Comparison of ENCODE assay signal across 9 cellular contexts in genomic region chr2:133519677-133520076, GRCh38. TPM values are rescaled to one million over a fixed set of nuclear protein-coding genes. Genes with fewer than 3 reads are reported as not detected.
DNase-seq lines count a peak whose midpoint lies in the region; ATAC-seq, FAIRE-seq and TF ChIP-seq lines count a peak whose summit lies in the region.
"Not testable (repeated sequence)": the region's sequence is repeated elsewhere in the genome, so short reads cannot be mapped to it uniquely, and the experiment has no call there.
"Had no signal": no experiment of that assay in that cellular context is flagged by ENCODE, and none has a peak within 500 bp of the region (broad histone marks: within the 10 kb centered on the region; RNA-seq: fewer than 3 reads in every experiment).

No MANE protein-coding gene starts in this region.

- peak; percentile 35 for TF ChIP-seq CTCF in Calu3 (IDR thresholded peaks at IDR 0.05; ENCODE audit: unreplicated experiment)
- peak; percentile 20 for TF ChIP-seq CTCF in GM20000 (IDR thresholded peaks at IDR 0.05; ENCODE audit: extremely low read depth, missing control alignments)
- TF ChIP-seq CTCF in Loucy (conservative IDR thresholded peaks at IDR 0.05; ENCODE audit: low read length): peak; percentile 17; the same call in 1 of the 2 replicates
- peak; percentile 50 for TF ChIP-seq CTCF in Panc1 (IDR thresholded peaks at IDR 0.05)
- TF ChIP-seq CTCF in K562 (IDR thresholded peaks at IDR 0.05 in 2 of 3, conservative IDR thresholded peaks at IDR 0.05 in 1 of 3; ENCODE audit: insufficient read depth in 2 of 3, low read depth in 1 of 3, low read length in 3 of 3): peak in 2 of 3 experiments; percentile 15 to 17; a peak in 2 of 6 replicates
- peak; percentile 36 for TF ChIP-seq CTCF in epithelial cell of proximal tubule (conservative IDR thresholded peaks at IDR 0.05; ENCODE audit: low read depth, low read length)
- TF ChIP-seq CTCF in kidney (IDR thresholded peaks at IDR 0.05; ENCODE audit: borderline replicate concordance, extremely low read depth, insufficient read depth): peak; percentile 23
- peak; percentile 17 for TF ChIP-seq CTCF in upper lobe of right lung (IDR thresholded peaks at IDR 0.05)

- not testable (repeated sequence) for H3K36me3 Mint-ChIP-seq in Calu3 (ENCODE audit: insufficient read depth, unreplicated experiment)

- H3K9me1 ChIP-seq in K562 (ENCODE audit: control insufficient read depth, insufficient read depth, low read length): not testable (repeated sequence)

- not testable (repeated sequence) for H3K9ac ChIP-seq in Loucy (ENCODE audit: low read depth, low read length, poor library complexity, severe bottlenecking); K562 (ENCODE audit: insufficient read depth in 1 of 2, low read depth in 2 of 2, low read length in 2 of 2); kidney (ENCODE audit: low read length in 2 of 2)

- not testable (repeated sequence) for H3K27ac ChIP-seq in Panc1 (ENCODE audit: low read length); K562 (ENCODE audit: extremely low read depth, low read depth, low read length); kidney (ENCODE audit: low read depth in 2 of 2, low read length in 2 of 2); upper lobe of right lung

- H3K9me3 Mint-ChIP-seq in Calu3 (ENCODE audit: low read depth, unreplicated experiment): not testable (repeated sequence)

- not testable (repeated sequence) for H3K4me2 ChIP-seq in Loucy (ENCODE audit: low read depth, low read length, poor library complexity, severe bottlenecking); K562 (ENCODE audit: insufficient read depth, low read length)

- in situ Hi-C loops in Panc1 (cut with HindIII; ENCODE audit: low pct_unique_long_range_greater_than_20kb, low sequenced_read_pairs); K562 (cut with MboI): not testable (repeated sequence)

- H3K36me3 ChIP-seq in Loucy (ENCODE audit: insufficient read depth, low read length); Panc1 (ENCODE audit: control insufficient read depth, insufficient read depth, low read length); K562 (ENCODE audit: control insufficient read depth, insufficient read depth, low read length); kidney (ENCODE audit: control insufficient read depth in 1 of 2, insufficient read depth in 2 of 2, low read length in 2 of 2); upper lobe of right lung: not testable (repeated sequence)

- H3K27me3 ChIP-seq in Loucy (ENCODE audit: insufficient read depth, low read length, poor library complexity, severe bottlenecking); Panc1 (ENCODE audit: control insufficient read depth, insufficient read depth, low read length); K562 (ENCODE audit: control insufficient read depth in 2 of 2, insufficient read depth in 2 of 2, low read length in 2 of 2); upper lobe of right lung: not testable (repeated sequence)

- H3F3A ChIP-seq in Loucy (ENCODE audit: low read depth): not testable (repeated sequence)

- not testable (repeated sequence) for TF ChIP-seq RAD21 in K562 (CRISPR knock-in tag; conservative IDR thresholded peaks at IDR 0.05 in 1 of 2, IDR thresholded peaks at IDR 0.05 in 1 of 2)

- not testable (repeated sequence) for H3K27ac Mint-ChIP-seq in Calu3 (ENCODE audit: unreplicated experiment)

- not testable (repeated sequence) for H4K20me1 ChIP-seq in Loucy (ENCODE audit: insufficient read depth, low read length, poor library complexity, severe bottlenecking); K562 (replicated peaks; ENCODE audit: control insufficient read depth, insufficient read depth, low read length)

- ATAC-seq in Panc1, K562, upper lobe of right lung: not testable (repeated sequence)

- 0% methylated on average over 7 of the region's 7 CpGs for WGBS in K562 (ENCODE audit: insufficient coverage, low coverage, missing lambda C conversion rate)

- not testable (repeated sequence) for H3K4me1 Mint-ChIP-seq in Calu3 (ENCODE audit: low read depth, unreplicated experiment)

- DNase-seq in Calu3: peak; percentile 13
- DNase-seq in GM20000 (ENCODE audit: low spot score); Panc1 (ENCODE audit: low read depth, low spot score); K562 (ENCODE audit: extremely low read depth in 1 of 4, low spot score in 3 of 4); epithelial cell of proximal tubule (ENCODE audit: low read depth); kidney; upper lobe of right lung: not testable (repeated sequence)

- not testable (repeated sequence) for H3K4me3 ChIP-seq in Loucy (ENCODE audit: low read length, poor library complexity, severe bottlenecking); Panc1 (ENCODE audit: low read depth in 2 of 2, low read length in 2 of 2); K562; epithelial cell of proximal tubule (ENCODE audit: low read depth, low read length); kidney (ENCODE audit: low read length in 2 of 2); upper lobe of right lung

- POLR2A ChIA-PET in Panc1 (lab: Charles Lee); K562 (lab: Yijun Ruan, JAX): not testable (repeated sequence)

- H3K4me1 ChIP-seq in Loucy (ENCODE audit: insufficient read depth, low read length, poor library complexity, severe bottlenecking); Panc1 (ENCODE audit: control insufficient read depth, insufficient read depth, low read length); K562 (replicated peaks in 1 of 2; ENCODE audit: control insufficient read depth in 2 of 2, insufficient read depth in 2 of 2, low read length in 2 of 2); kidney (ENCODE audit: control insufficient read depth in 1 of 2, insufficient read depth in 1 of 2, low read depth in 1 of 2, low read length in 2 of 2); upper lobe of right lung: not testable (repeated sequence)

- not testable (repeated sequence) for H3K9me2 ChIP-seq in Loucy (replicated peaks; ENCODE audit: low read depth, low read length)

- H3K79me2 ChIP-seq in Loucy (ENCODE audit: insufficient read depth, low read length); K562 (ENCODE audit: control insufficient read depth, insufficient read depth, low read length): not testable (repeated sequence)

- BruUV-seq in Calu3 (replicated peaks; lab: Mats Ljungman, UMichigan); Panc1 (replicated peaks; lab: Mats Ljungman, UMichigan); K562 (replicated peaks; lab: Mats Ljungman, UMichigan): not testable (repeated sequence)

- not testable (repeated sequence) for H3K9me3 ChIP-seq in Loucy (ENCODE audit: insufficient read depth, low read depth, low read length); Panc1 (ENCODE audit: control insufficient read depth, insufficient read depth, low read depth, low read length); K562 (replicated peaks; ENCODE audit: control insufficient read depth, insufficient read depth, low read depth, low read length); kidney (ENCODE audit: control insufficient read depth in 1 of 2, low read length in 2 of 2); upper lobe of right lung

- TF ChIP-seq EP300 in K562 (IDR thresholded peaks at IDR 0.05; ENCODE audit: low read length): not testable (repeated sequence)

- CTCF ChIA-PET in Calu3 (lab: Charles Lee) (interaction anchor here (0.5 to 2.4 kb wide), 8 partner anchors 15 to 325 kb away, joined by 3 to 30 read pairs (median 6); no protein-coding TSS in a partner anchor), Panc1 (lab: Charles Lee) (interaction anchor here (0.7 to 1.1 kb wide), 2 partner anchors 82 to 325 kb away, joined by 3 to 8 read pairs; no protein-coding TSS in a partner anchor)
- CTCF ChIA-PET in K562 (lab: Yijun Ruan, JAX; ENCODE audit: low intra/inter-chr PET ratio): not testable (repeated sequence)

- H2AFZ ChIP-seq in Loucy (ENCODE audit: low read length); K562 (ENCODE audit: low read depth, low read length): not testable (repeated sequence)

- intact Hi-C loops in Calu3 (cut with micrococcal nuclease; ENCODE audit: unreplicated experiment): loop anchor here (1.0 kb wide), 1 partner anchor 325 kb away; no protein-coding TSS in a partner anchor
- intact Hi-C loops in Panc1 (cut with micrococcal nuclease; ENCODE audit: unreplicated experiment): loop anchor here (10.0 kb wide), 1 partner anchor 325 kb away; no protein-coding TSS in a partner anchor
- intact Hi-C loops in K562 (cut with micrococcal nuclease); kidney (cut with DNase I); upper lobe of right lung (cut with DNase I): not testable (repeated sequence)

- H3K27me3 Mint-ChIP-seq in Calu3 (ENCODE audit: unreplicated experiment): not testable (repeated sequence)

- FAIRE-seq in K562 (lab: Jason Lieb, UNC); kidney (lab: Jason Lieb, UNC): not testable (repeated sequence)

- not testable (repeated sequence) for H3K4me3 Mint-ChIP-seq in Calu3 (ENCODE audit: low read depth, unreplicated experiment)

- TF ChIP-seq POLR2A in K562 (conservative IDR thresholded peaks at IDR 0.05): not testable (repeated sequence)

RNA-seq across cellular contexts. Expression of gene NCKAP5, which starts 48.6 kb away (rescaled TPM):
- total RNA-seq in Calu3 (2022) (1.2 and 2.2 TPM in 2 replicates), Panc1 (2021; ENCODE audit: unreplicated experiment) (0.10 TPM), K562 (2014; rRNA removed) (not detected in 2 replicates), K562 (2014; rRNA removed; fragmentation: Illumina TruSeq; extraction: Trizol) (not detected in 2 replicates), K562 (2015; rRNA removed; fragmentation: Illumina TruSeq; extraction: Trizol) (not detected in 2 replicates), K562 (2021) (not detected in 2 replicates), epithelial cell of proximal tubule (0.58 and 0.69 TPM in 2 replicates), kidney (2.9 TPM), upper lobe of right lung (40.8 TPM)
- not detected for polyA plus RNA-seq in Panc1 (2012; ENCODE audit: insufficient read length)
- not detected in 2 replicates for total RNA-seq in K562 (2011; cell fraction: chromatin; rRNA removed; ENCODE audit: low replicate concordance)
- not detected in 2 replicates for total RNA-seq in K562 (2011; cell fraction: nucleolus; rRNA removed)
- total RNA-seq in K562 (2011; cell fraction: nucleoplasm; rRNA removed): not detected in 2 replicates
- polyA plus RNA-seq in K562 (2011; rRNA removed) (not detected in 2 replicates), K562 (2014; fragmentation: Illumina TruSeq; extraction: Trizol) (not detected in 2 replicates), K562 (2014; fragmentation: Nextera tagmentation; extraction: Ambion mirVana) (not detected), K562 (2014; rRNA removed) (not detected in 2 replicates), kidney (ENCODE audit: insufficient read depth, low read depth, low replicate concordance) (1.8 TPM)
- polyA plus RNA-seq in K562 (2011; cell fraction: cytosol; rRNA removed): not detected in 2 replicates
- polyA plus RNA-seq in K562 (2011; cell fraction: nucleus; rRNA removed): not detected in 2 replicates
- not detected in 2 replicates for polyA plus RNA-seq in K562 (2012)
- not detected in 2 replicates for polyA minus RNA-seq in K562 (2011; rRNA and poly(A)+ RNA removed)
- polyA minus RNA-seq in K562 (2011; cell fraction: cytosol; rRNA and poly(A)+ RNA removed): not detected in 2 replicates
- not detected in 2 replicates for polyA minus RNA-seq in K562 (2011; cell fraction: nucleus; rRNA and poly(A)+ RNA removed)
- total RNA-seq: activated CD8-positive, alpha-beta memory T cell treated with anti-CD3 and anti-CD28 coated beads for 36 hours had no signal

Comparison
In these comparisons a context has a peak if more than half of its experiments do, and no peak if none do; other contexts are left out.
1. RNA of gene NCKAP5, which starts 48.6 kb away (total RNA-seq): 40.8 TPM in upper lobe of right lung (single experiment); 2.9 TPM in kidney (single experiment), 1.2 to 2.2 TPM in Calu3, 0.58 to 0.69 TPM in epithelial cell of proximal tubule, 0.10 TPM in Panc1 (single experiment) and not detected in K562; every median in the first group is over 10 times any median in the second.
2. Peak in every context shown above with its lines, with median percentiles within 50 percentile points of each other: CTCF ChIP-seq.